2 cellular contexts compared by ENCODE assay signal in the genomic region with DNA sequence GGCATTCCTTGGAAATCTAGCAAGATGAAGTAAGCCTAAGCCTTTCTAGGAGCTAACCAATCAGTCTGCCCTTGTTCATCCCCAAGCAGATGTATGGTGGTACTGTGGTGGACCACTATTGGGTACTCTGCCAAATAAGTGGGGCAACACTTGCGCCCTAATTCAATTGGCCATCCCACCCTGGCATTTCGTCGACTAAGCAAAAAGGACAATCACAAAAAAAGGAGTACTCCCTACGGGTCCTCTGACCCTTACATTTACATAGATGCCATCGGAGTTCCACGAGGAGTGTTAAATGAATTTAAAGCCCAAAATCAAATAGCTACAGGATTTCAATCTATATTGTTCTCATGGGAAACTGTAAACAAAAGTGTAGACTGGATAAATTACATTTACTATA.
TF ChIP-seq lines count a peak whose summit lies in the region.

No MANE protein-coding gene starts in this region.

TF ChIP-seq in HepG2, 621 proteins besides CTCF, POLR2A, EP300 and RAD21:
- TF ChIP-seq NBN (conservative IDR thresholded peaks at IDR 0.05) = no peak
- no peak for TF ChIP-seq ARHGAP35 (CRISPR knock-in tag; IDR thresholded peaks at IDR 0.05; ENCODE audit: borderline replicate concordance)
- no peak for TF ChIP-seq NFYC (CRISPR knock-in tag; IDR thresholded peaks at IDR 0.05)
- no peak for TF ChIP-seq FOXK2 (IDR thresholded peaks at IDR 0.05)
- TF ChIP-seq MAFF (IDR thresholded peaks at IDR 0.05; ENCODE audit: low read depth, low read length) = peak; percentile 97
- peak; percentile 97 to 98 for TF ChIP-seq MAFK (conservative IDR thresholded peaks at IDR 0.05 in 1 of 2, IDR thresholded peaks at IDR 0.05 in 1 of 2; ENCODE audit: low read length in 2 of 2)
- TF ChIP-seq ZNF10 (CRISPR knock-in tag; IDR thresholded peaks at IDR 0.05; ENCODE audit: borderline replicate concordance, low read depth) = no peak

TF ChIP-seq in IMR-90, 13 proteins besides CTCF, POLR2A, EP300 and RAD21:
- TF ChIP-seq NFE2L2 (IDR thresholded peaks at IDR 0.05; ENCODE audit: low read depth, low read length) = no peak
- peak; percentile 87 for TF ChIP-seq MAFK (IDR thresholded peaks at IDR 0.05; ENCODE audit: low read depth, low read length)
- no peak for TF ChIP-seq RCOR1 (IDR thresholded peaks at IDR 0.05; ENCODE audit: insufficient replicate concordance, low read length)
- TF ChIP-seq CEBPB (IDR thresholded peaks at IDR 0.05; ENCODE audit: low read depth, low read length) = no peak
- no peak for TF ChIP-seq MXI1 (IDR thresholded peaks at IDR 0.05; ENCODE audit: borderline replicate concordance, low read depth, low read length)
- TF ChIP-seq FOS (IDR thresholded peaks at IDR 0.05; ENCODE audit: low read depth, low read length) = no peak
